8 cellular contexts compared by ENCODE assay signal in the genomic region with DNA sequence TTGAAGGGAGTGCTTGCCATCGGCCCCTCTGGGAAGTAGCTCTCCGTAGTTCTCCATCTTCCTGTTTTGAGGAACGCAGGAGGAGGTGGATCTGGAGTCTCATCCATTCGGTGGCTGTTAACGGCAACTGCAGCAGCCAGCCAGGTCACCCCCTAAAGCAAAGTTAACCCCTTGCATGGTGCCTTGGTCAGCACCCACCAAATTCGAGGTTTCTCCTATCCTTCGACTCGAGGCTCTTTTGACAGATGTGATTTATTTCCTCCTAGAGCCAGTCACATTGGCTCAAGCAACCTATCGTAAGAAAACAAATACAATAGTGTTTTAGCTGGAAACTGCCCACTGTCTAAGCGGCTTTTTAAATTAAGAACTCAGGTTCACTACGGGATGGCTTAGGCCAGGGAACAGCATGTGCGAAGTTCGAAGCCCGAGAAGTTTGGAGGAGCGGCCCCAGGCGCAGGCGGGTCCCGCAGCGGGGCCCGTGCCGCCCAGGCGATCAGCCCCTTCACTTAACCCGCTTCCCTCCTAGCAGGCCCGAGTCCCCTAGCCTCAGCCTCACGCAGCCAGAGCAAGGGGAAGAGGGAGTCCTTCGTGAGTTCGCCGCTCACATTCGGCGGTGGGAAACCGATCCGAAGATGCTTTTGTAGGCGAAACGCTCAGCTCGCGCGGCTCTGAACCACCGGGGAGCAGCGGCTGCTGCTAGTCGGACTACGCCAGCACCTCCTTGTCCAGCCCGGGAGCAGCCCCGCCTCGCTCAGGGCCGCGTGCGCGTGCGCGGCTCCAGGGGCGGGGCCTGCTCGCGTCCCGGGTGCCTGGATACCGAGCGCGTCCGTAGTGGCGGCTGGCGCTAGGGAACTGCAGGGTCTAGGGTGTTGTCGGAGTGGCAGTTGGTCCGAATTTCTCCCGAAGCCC.
DNase-seq lines count a peak whose midpoint lies in the region; ATAC-seq and TF ChIP-seq lines count a peak whose summit lies in the region.

Gene ROPN1L (plus strand): TSS at position 797 of the 909 bp plus-strand sequence. CDS start 289 bp downstream, outside the sequence.

- peak within 1 kb of the TSS; percentile 75 for H3K9ac ChIP-seq in HUES6 (ENCODE audit: low read length)
- H3K9ac ChIP-seq in mucosa of rectum (ENCODE audit: low read depth in 1 of 2, low read length in 2 of 2), result peak within 1 kb of the TSS; percentile 72 to 83

- H3K4me1 ChIP-seq in HUES6 (ENCODE audit: control insufficient read depth, insufficient read depth, low read length) (peaks cover 4% of the 10 kb centered on the region; the same call in 1 of the 2 replicates), mucosa of rectum (ENCODE audit: control insufficient read depth in 2 of 2, insufficient read depth in 2 of 2, low read length in 2 of 2) (peaks cover 8 to 11% of the 10 kb centered on the region in 2 donors)

- H3K36me3 ChIP-seq in HUES6 (ENCODE audit: control insufficient read depth, insufficient read depth, low read length), result peaks cover 12% of the 10 kb centered on the region; the same call in 1 of the 2 replicates
- peaks cover 0 to 19% of the 10 kb centered on the region in 2 donors for H3K36me3 ChIP-seq in mucosa of rectum (ENCODE audit: control insufficient read depth in 2 of 2, insufficient read depth in 2 of 2, low read length in 2 of 2)

- H3K27me3 ChIP-seq in HUES6 (ENCODE audit: control insufficient read depth, insufficient read depth, low read length), result peaks cover 20% of the 10 kb centered on the region
- H3K27me3 ChIP-seq in mucosa of rectum (ENCODE audit: control insufficient read depth in 2 of 2, insufficient read depth in 2 of 2, low read length in 2 of 2), result peaks cover 0 to 3% of the 10 kb centered on the region in 2 donors

- H3K9me3 ChIP-seq in HUES6 (ENCODE audit: control insufficient read depth, insufficient read depth, low read depth, low read length) (no peaks in the 10 kb centered on the region), mucosa of rectum (ENCODE audit: control insufficient read depth in 2 of 2, low read length in 2 of 2) (no peaks in the 10 kb centered on the region)

- DNase-seq in DMS 273 (lab: John Stamatoyannopoulos, UW; ENCODE audit: unreplicated experiment), result peak; percentile 97
- peak; percentile 92 for DNase-seq in OCI-M1 (lab: John Stamatoyannopoulos, UW)
- DNase-seq in activated T-cell treated with anti-CD3 and anti-CD28 coated beads, Interleukin-2, amount 50 U/mL, for 1 hour, result peak; percentile 85
- peak; percentile 87 to 92 for DNase-seq in erythroblast (lab: John Stamatoyannopoulos, UW)
- peak; percentile 37 to 50 for DNase-seq in stimulated activated CD8-positive, alpha-beta memory T cell treated with anti-CD3 and anti-CD28 coated beads, Interleukin-4, amount 100 ng/mL, for 4 hours (ENCODE audit: low read depth in 2 of 2, low spot score in 1 of 2)

- no peak within 1 kb of the TSS for H3K27ac ChIP-seq in HUES6 (ENCODE audit: low read depth, low read length)
- H3K27ac ChIP-seq in mucosa of rectum (ENCODE audit: low read depth in 2 of 2, low read length in 2 of 2), result peak within 1 kb of the TSS; percentile 75 to 79

- H3K4me3 ChIP-seq in HUES6 (ENCODE audit: low read depth, low read length) (peak within 1 kb of the TSS; percentile 91), mucosa of rectum (ENCODE audit: low read length in 2 of 2) (peak within 1 kb of the TSS; percentile 87 to 92)

- no peak for TF ChIP-seq POLR2A in erythroblast (IDR thresholded peaks at IDR 0.05; ENCODE audit: low read length)

- ATAC-seq in GM21526 (IDR thresholded peaks at IDR 0.05; ENCODE audit: low FRiP score, unreplicated experiment), result peak; percentile 98

Comparison
In these comparisons a context has a peak if more than half of its experiments do, and no peak if none do; other contexts are left out.
1. DNase-seq: peak in every context shown above with its lines; median percentile 97 in DMS 273; 92 in OCI-M1; 90 in erythroblast; 85 in activated T-cell treated with anti-CD3 and anti-CD28 coated beads, Interleukin-2, amount 50 U/mL, for 1 hour; 44 in stimulated activated CD8-positive, alpha-beta memory T cell treated with anti-CD3 and anti-CD28 coated beads, Interleukin-4, amount 100 ng/mL, for 4 hours.